9 cellular contexts compared by ENCODE assay signal in genomic region chr17:4945944-4946280, GRCh38. TPM values are rescaled to one million over a fixed set of nuclear protein-coding genes. Genes with fewer than 3 reads are reported as not detected.
DNase-seq lines count a peak whose midpoint lies in the region; ATAC-seq and TF ChIP-seq lines count a peak whose summit lies in the region.
"Had no signal": no experiment of that assay in that cellular context is flagged by ENCODE, and none has a peak within 500 bp of the region (broad histone marks: within the 10 kb centered on the region; RNA-seq: fewer than 3 reads in every experiment).

No MANE protein-coding gene starts in this region.

- peak overlapping the region; percentile 96 for H3K27ac Mint-ChIP-seq in activated naive CD4-positive, alpha-beta T cell treated with anti-CD3 and anti-CD28 coated beads, Interleukin-2, amount 50 U/mL, for 24 hours
- peak overlapping the region; percentile 100 for H3K27ac Mint-ChIP-seq in activated naive CD8-positive, alpha-beta T cell treated with anti-CD3 and anti-CD28 coated beads, Interleukin-2, amount 10 ng/mL, durations not matched to agents 7 days and 5 days

- no peak overlapping the region for H3K9ac ChIP-seq in liver (ENCODE audit: low read depth in 1 of 2, low read length in 2 of 2)

- H3K36me3 ChIP-seq in liver (ENCODE audit: control insufficient read depth in 4 of 4, insufficient read depth in 3 of 4, low read depth in 1 of 4, low read length in 3 of 4) (peaks cover 6 to 26% (median 12%) of the 10 kb centered on the region in 4 donors), upper lobe of left lung (peaks cover 10 to 48% (median 42%) of the 10 kb centered on the region in 4 donors)

- H3K4me3 ChIP-seq in liver (ENCODE audit: low read depth in 1 of 3, low read length in 3 of 3) (peak overlapping the region; percentile 71 to 96 (median 91)), upper lobe of left lung (peak overlapping the region in 3 of 4 donors; percentile 95 to 100 (median 98))

- peaks cover 57% of the 10 kb centered on the region for H3K4me1 Mint-ChIP-seq in activated naive CD4-positive, alpha-beta T cell treated with anti-CD3 and anti-CD28 coated beads, Interleukin-2, amount 50 U/mL, for 24 hours
- H3K4me1 Mint-ChIP-seq in activated naive CD8-positive, alpha-beta T cell treated with anti-CD3 and anti-CD28 coated beads, Interleukin-2, amount 10 ng/mL, durations not matched to agents 7 days and 5 days: peaks cover 44% of the 10 kb centered on the region

- CTCF ChIA-PET in GM10248 (lab: Yijun Ruan, JAX): interaction anchor here (1.1 to 4.0 kb wide), 4 partner anchors 11 to 85 kb away, joined by 3 to 11 read pairs (median 6); partner anchors contain the start of genes INCA1 and KIF1C

- POLR2A ChIA-PET in activated naive CD8-positive, alpha-beta T cell treated with anti-CD3 and anti-CD28 coated beads, Interleukin-2, amount 10 ng/mL, durations not matched to agents 7 days and 5 days (lab: Charles Lee): interaction anchor here (0.9 to 17.2 kb wide), 9 partner anchors 9 to 96 kb away, joined by 3 to 441 read pairs (median 5); partner anchors contain the start of genes INCA1, KIF1C and SPAG7
- POLR2A ChIA-PET in GM10248 (lab: Yijun Ruan, JAX): no interaction called here

- TF ChIP-seq RAD21 in liver (IDR thresholded peaks at IDR 0.05): no peak

- H3K27ac ChIP-seq in liver (ENCODE audit: low read depth in 1 of 2, low read length in 2 of 2) (peak overlapping the region; percentile 65 to 96), upper lobe of left lung (peak overlapping the region; percentile 97 to 100 (median 98))

- TF ChIP-seq CTCF in liver (IDR thresholded peaks at IDR 0.05; ENCODE audit: low read depth, low read length, missing input control): no peak
- no peak for TF ChIP-seq CTCF in upper lobe of left lung (IDR thresholded peaks at IDR 0.05)
- no peak for TF ChIP-seq CTCF in GM10248 (IDR thresholded peaks at IDR 0.05; ENCODE audit: control extremely low read depth, extremely low read depth, low read depth, missing control alignments)

- no peaks in the 10 kb centered on the region for H3K9me3 Mint-ChIP-seq in activated naive CD4-positive, alpha-beta T cell treated with anti-CD3 and anti-CD28 coated beads, Interleukin-2, amount 50 U/mL, for 24 hours
- H3K9me3 Mint-ChIP-seq in activated naive CD8-positive, alpha-beta T cell treated with anti-CD3 and anti-CD28 coated beads, Interleukin-2, amount 10 ng/mL, durations not matched to agents 7 days and 5 days: no peaks in the 10 kb centered on the region

- H3K9me3 ChIP-seq in liver (ENCODE audit: control insufficient read depth in 4 of 4, low read length in 3 of 4): no peaks in the 10 kb centered on the region
- H3K9me3 ChIP-seq in upper lobe of left lung: no peaks in the 10 kb centered on the region

- no peak for ATAC-seq in activated naive CD8-positive, alpha-beta T cell treated with anti-CD3 and anti-CD28 coated beads, Interleukin-2, amount 10 ng/mL, durations not matched to agents 7 days and 5 days (ENCODE audit: low read depth)
- no peak for ATAC-seq in upper lobe of left lung (ENCODE audit: low FRiP score in 2 of 2)

- no peaks in the 10 kb centered on the region for H3K27me3 ChIP-seq in liver (ENCODE audit: control insufficient read depth in 4 of 4, insufficient read depth in 4 of 4, low read length in 3 of 4)
- no peaks in the 10 kb centered on the region for H3K27me3 ChIP-seq in upper lobe of left lung

- H3K36me3 Mint-ChIP-seq in activated naive CD4-positive, alpha-beta T cell treated with anti-CD3 and anti-CD28 coated beads, Interleukin-2, amount 50 U/mL, for 24 hours: peaks cover 33% of the 10 kb centered on the region
- H3K36me3 Mint-ChIP-seq in activated naive CD8-positive, alpha-beta T cell treated with anti-CD3 and anti-CD28 coated beads, Interleukin-2, amount 10 ng/mL, durations not matched to agents 7 days and 5 days: peaks cover 60% of the 10 kb centered on the region

- DNase-seq in activated naive CD4-positive, alpha-beta T cell treated with anti-CD3 and anti-CD28 coated beads, Interleukin-2, amount 50 U/mL, for 16 hours: no peak
- DNase-seq in activated naive CD8-positive, alpha-beta T cell treated with anti-CD3 and anti-CD28 coated beads, Interleukin-2, amount 10 ng/mL, durations not matched to agents 7 days and 5 days: no peak
- DNase-seq in upper lobe of left lung (no peak), GM10248 (ENCODE audit: extremely low spot score) (no peak), mucosa of gallbladder (ENCODE audit: low spot score) (no peak), NCI-H2196 treated with DMSO at 0.1 percent for 48 hours (lab: John Stamatoyannopoulos, UW; ENCODE audit: unreplicated experiment) (no peak)
- DNase-seq: GF-D8 had no signal

- no peaks in the 10 kb centered on the region for H3K27me3 Mint-ChIP-seq in activated naive CD4-positive, alpha-beta T cell treated with anti-CD3 and anti-CD28 coated beads, Interleukin-2, amount 50 U/mL, for 24 hours
- H3K27me3 Mint-ChIP-seq in activated naive CD8-positive, alpha-beta T cell treated with anti-CD3 and anti-CD28 coated beads, Interleukin-2, amount 10 ng/mL, durations not matched to agents 7 days and 5 days: no peaks in the 10 kb centered on the region

- TF ChIP-seq EP300 in upper lobe of left lung (IDR thresholded peaks at IDR 0.05): no peak

- H3K4me1 ChIP-seq in liver (ENCODE audit: control insufficient read depth in 4 of 4, insufficient read depth in 4 of 4, low read length in 3 of 4): peaks cover 5 to 60% (median 46%) of the 10 kb centered on the region in 4 donors
- peaks cover 57 to 77% (median 67%) of the 10 kb centered on the region in 4 donors for H3K4me1 ChIP-seq in upper lobe of left lung

- 27% methylated on average over 4 of the region's 4 CpGs for WGBS in liver
- 31 to 39% methylated on average over 4 of the region's 4 CpGs for WGBS in upper lobe of left lung, 2 donors

- TF ChIP-seq POLR2A in upper lobe of left lung (IDR thresholded peaks at IDR 0.05): no peak

- H3K4me3 Mint-ChIP-seq in activated naive CD4-positive, alpha-beta T cell treated with anti-CD3 and anti-CD28 coated beads, Interleukin-2, amount 50 U/mL, for 24 hours: peak overlapping the region; percentile 100
- peak overlapping the region; percentile 100 for H3K4me3 Mint-ChIP-seq in activated naive CD8-positive, alpha-beta T cell treated with anti-CD3 and anti-CD28 coated beads, Interleukin-2, amount 10 ng/mL, durations not matched to agents 7 days and 5 days

TF ChIP-seq in liver, 16 proteins besides CTCF, POLR2A, EP300 and RAD21 (continues in another document):
- TF ChIP-seq GABPA (IDR thresholded peaks at IDR 0.05 in 1 of 2, conservative IDR thresholded peaks at IDR 0.05 in 1 of 2) (no peak), REST (IDR thresholded peaks at IDR 0.05) (no peak)

RNA-seq across cellular contexts. Expression of gene PFN1, which starts 2.4 kb away (rescaled TPM):
- total RNA-seq in activated naive CD8-positive, alpha-beta T cell treated with anti-CD3 and anti-CD28 coated beads, Interleukin-2, amount 10 ng/mL, durations not matched to agents 7 days and 5 days: 1,000 to 10,000 TPM; 1,712 to 1,828 TPM
- total RNA-seq in liver (100 to 1,000 TPM; 150 to 672 TPM), upper lobe of left lung (100 to 1,000 TPM; 403 to 814 (median 641) TPM), mucosa of gallbladder (484 TPM)
- polyA plus RNA-seq in liver: 100 to 1,000 TPM; 568 to 592 TPM

RNA-seq across cellular contexts. Expression of gene ENO3, which starts 5.0 kb away (rescaled TPM):
- total RNA-seq in activated naive CD8-positive, alpha-beta T cell treated with anti-CD3 and anti-CD28 coated beads, Interleukin-2, amount 10 ng/mL, durations not matched to agents 7 days and 5 days: 10 to 100 TPM; 31.4 to 32.9 TPM
- total RNA-seq in liver (10 to 100 TPM; 26.3 to 27.5 TPM), upper lobe of left lung (10 to 100 TPM in 3 of 6 donors, 1 to 10 TPM in 3; 4.3 to 49.2 (median 10.6) TPM), mucosa of gallbladder (7.5 TPM)
- polyA plus RNA-seq in liver: 100 to 1,000 TPM in 1 of 2 donors, 10 to 100 TPM in 1; 34.1 to 117 TPM

RNA-seq across cellular contexts. Expression of gene RNF167, which starts 5.8 kb away (rescaled TPM):
- 100 to 1,000 TPM; 202 TPM for total RNA-seq in activated naive CD8-positive, alpha-beta T cell treated with anti-CD3 and anti-CD28 coated beads, Interleukin-2, amount 10 ng/mL, durations not matched to agents 7 days and 5 days
- total RNA-seq in liver: 10 to 100 TPM; 15.9 to 23.4 TPM
- polyA plus RNA-seq in liver: 10 to 100 TPM; 25.4 to 72.6 TPM
- 100 to 1,000 TPM in 2 of 6 donors, 10 to 100 TPM in 4; 41.9 to 130 (median 72.9) TPM for total RNA-seq in upper lobe of left lung
- 140 TPM for total RNA-seq in mucosa of gallbladder

RNA-seq across cellular contexts. Expression of gene SLC25A11, which starts 6.1 kb away (rescaled TPM):
- total RNA-seq in activated naive CD8-positive, alpha-beta T cell treated with anti-CD3 and anti-CD28 coated beads, Interleukin-2, amount 10 ng/mL, durations not matched to agents 7 days and 5 days: 10 to 100 TPM; 67.6 to 78.1 TPM
- total RNA-seq in liver (10 to 100 TPM; 28.5 to 40.7 TPM), upper lobe of left lung (10 to 100 TPM; 37.5 to 69.2 (median 47.9) TPM), mucosa of gallbladder (68.9 TPM)
- 10 to 100 TPM; 51.3 to 54.1 TPM for polyA plus RNA-seq in liver

RNA-seq across cellular contexts. Expression of gene GP1BA, which starts 13.8 kb away (rescaled TPM):
- not detected for total RNA-seq in activated naive CD8-positive, alpha-beta T cell treated with anti-CD3 and anti-CD28 coated beads, Interleukin-2, amount 10 ng/mL, durations not matched to agents 7 days and 5 days
- total RNA-seq in liver (1 to 10 TPM in 1 of 2 donors, not detected in 1; 2.3 TPM), upper lobe of left lung (1 to 10 TPM in 1 of 6 donors, under 1 TPM in 4, not detected in 1; 0.23 to 1.4 (median 0.59) TPM), mucosa of gallbladder (not detected)
- under 1 TPM; 0.03 to 0.18 TPM for polyA plus RNA-seq in liver
